Comparison of ENCODE assay signal across 28 cellular contexts in the genomic region with DNA sequence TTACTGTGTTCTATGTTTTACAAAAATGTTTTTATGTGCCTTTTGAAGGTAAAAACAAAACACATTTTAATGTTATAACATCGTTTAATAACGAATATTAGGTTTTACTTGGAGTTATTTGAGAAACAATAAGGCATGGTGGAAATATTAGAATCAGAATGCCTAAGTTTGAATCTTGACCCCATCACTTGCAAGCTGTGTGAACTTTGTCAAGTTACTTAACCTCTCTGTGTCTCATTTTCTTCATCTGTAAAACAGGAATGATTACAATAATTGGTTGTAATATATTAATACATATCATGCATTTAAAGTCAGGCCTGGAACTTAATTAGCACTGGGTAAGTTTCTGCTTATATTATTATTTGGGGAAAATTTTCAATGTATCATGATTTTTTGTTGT.
"Had no signal": no experiment of that assay in that cellular context is flagged by ENCODE, and none has a peak within 500 bp of the region (broad histone marks: within the 10 kb centered on the region; RNA-seq: fewer than 3 reads in every experiment).

No MANE protein-coding gene starts in this region.

- H3K79me2 ChIP-seq: parathyroid adenoma had no signal

- ATAC-seq: psoas muscle; right cardiac atrium; right lobe of liver; stimulated activated effector memory CD8-positive, alpha-beta T cell treated with anti-CD3 and anti-CD28 coated beads, Interleukin-12 subunit alpha, Interleukin-12 subunit beta, amount 100 ng/mL, for 72 hours; stimulated activated naive B cell treated with anti-CD40 and anti-IgM and Interleukin-4, amounts not matched to agents 10 μg/mL and 1 μg/mL and 100 μg/mL, for 72 hours had no signal

- H2AFZ ChIP-seq: neural progenitor cell, parathyroid adenoma had no signal

- H3K4me1 ChIP-seq: neural progenitor cell, parathyroid adenoma, sigmoid colon, thyroid gland, vagina had no signal

- H3K4me2 ChIP-seq: neural progenitor cell had no signal

- H3K27ac ChIP-seq: neural progenitor cell, ovary, parathyroid adenoma, psoas muscle, right lobe of liver, sigmoid colon, stomach, thoracic aorta, thyroid gland, tibial nerve, upper lobe of left lung, vagina had no signal

- H3K4me3 Mint-ChIP-seq: nephron; neural progenitor cell; stimulated activated effector memory CD8-positive, alpha-beta T cell treated with anti-CD3 and anti-CD28 coated beads, Interleukin-12 subunit alpha, Interleukin-12 subunit beta, amount 100 ng/mL, for 72 hours; stimulated activated naive B cell treated with anti-CD40 and anti-IgM and Interleukin-4, amounts not matched to agents 10 μg/mL and 1 μg/mL and 100 μg/mL, for 72 hours; stimulated activated naive CD8-positive, alpha-beta T cell treated with anti-CD3 and anti-CD28 coated beads, Interleukin-15, Interleukin-2, amounts not matched to agents 100 ng/mL and 50 ng/mL, for 24 hours had no signal

- H3K9ac ChIP-seq: neural progenitor cell, parathyroid adenoma had no signal

- H3K27me3 ChIP-seq: neural progenitor cell, ovary, right lobe of liver, sigmoid colon, stomach, thyroid gland, tibial nerve, upper lobe of left lung, vagina had no signal

- DNase-seq: occipital lobe; ovary; posterior cingulate gyrus; psoas muscle; right cardiac atrium; right lobe of liver; sigmoid colon; small intestine; stimulated activated CD4-positive, alpha-beta T cell treated with anti-CD3 and anti-CD28 coated beads, Interleukin-15, amount 100 ng/mL, for 24 hours; stimulated activated CD4-positive, alpha-beta T cell treated with anti-CD3 and anti-CD28 coated beads, Interleukin-2, amount 100 ng/mL, for 24 hours; stimulated activated CD4-positive, alpha-beta T cell treated with anti-CD3 and anti-CD28 coated beads, Interleukin-2, amount 100 ng/mL, for 48 hours; stimulated activated CD4-positive, alpha-beta T cell treated with anti-CD3 and anti-CD28 coated beads, Interleukin-4, amount 100 ng/mL, for 24 hours; stimulated activated naive B cell treated with anti-CD40 and anti-IgM and Interleukin-4, amounts not matched to agents 10 μg/mL and 1 μg/mL and 100 μg/mL, for 72 hours; stimulated activated naive CD4-positive, alpha-beta T cell treated with Interleukin-2 at 50 U/mL for 16 hours; stomach; thyroid gland; trophoblast cell; upper lobe of left lung had no signal

- H3K36me3 Mint-ChIP-seq: neural progenitor cell; stimulated activated effector memory CD8-positive, alpha-beta T cell treated with anti-CD3 and anti-CD28 coated beads, Interleukin-12 subunit alpha, Interleukin-12 subunit beta, amount 100 ng/mL, for 72 hours had no signal

- H3K9me3 ChIP-seq: ovary, psoas muscle, right lobe of liver, sigmoid colon, stomach, thoracic aorta, thyroid gland, tibial nerve, upper lobe of left lung, vagina had no signal

- H3K36me3 ChIP-seq: neural progenitor cell, ovary, right lobe of liver, sigmoid colon, stomach, thoracic aorta, thyroid gland, tibial nerve, upper lobe of left lung, vagina had no signal

- H3K27me3 Mint-ChIP-seq: progenitor cell of endocrine pancreas; stimulated activated naive B cell treated with anti-CD40 and anti-IgM and Interleukin-4, amounts not matched to agents 10 μg/mL and 1 μg/mL and 100 μg/mL, for 72 hours; stimulated activated naive CD8-positive, alpha-beta T cell treated with anti-CD3 and anti-CD28 coated beads, Interleukin-15, Interleukin-2, amounts not matched to agents 100 ng/mL and 50 ng/mL, for 24 hours had no signal

- H3K4me3 ChIP-seq: neural progenitor cell, ovary, psoas muscle, right lobe of liver, sigmoid colon, stomach, thoracic aorta, thyroid gland, tibial nerve, upper lobe of left lung, vagina had no signal

- H3K27ac Mint-ChIP-seq: nephron; neural progenitor cell; progenitor cell of endocrine pancreas; stimulated activated effector memory CD8-positive, alpha-beta T cell treated with anti-CD3 and anti-CD28 coated beads, Interleukin-12 subunit alpha, Interleukin-12 subunit beta, amount 100 ng/mL, for 72 hours; stimulated activated naive B cell treated with anti-CD40 and anti-IgM and Interleukin-4, amounts not matched to agents 10 μg/mL and 1 μg/mL and 100 μg/mL, for 72 hours; stimulated activated naive CD8-positive, alpha-beta T cell treated with anti-CD3 and anti-CD28 coated beads, Interleukin-15, Interleukin-2, amounts not matched to agents 100 ng/mL and 50 ng/mL, for 24 hours had no signal

- FAIRE-seq: urothelium cell line had no signal

- H3K4me1 Mint-ChIP-seq: nephron; stimulated activated effector memory CD8-positive, alpha-beta T cell treated with anti-CD3 and anti-CD28 coated beads, Interleukin-12 subunit alpha, Interleukin-12 subunit beta, amount 100 ng/mL, for 72 hours had no signal

- H3K9me3 Mint-ChIP-seq: nephron; stimulated activated effector memory CD8-positive, alpha-beta T cell treated with anti-CD3 and anti-CD28 coated beads, Interleukin-12 subunit alpha, Interleukin-12 subunit beta, amount 100 ng/mL, for 72 hours; stimulated activated naive CD8-positive, alpha-beta T cell treated with anti-CD3 and anti-CD28 coated beads, Interleukin-15, Interleukin-2, amounts not matched to agents 100 ng/mL and 50 ng/mL, for 24 hours had no signal
